ENCODE assay signal across 18 cellular contexts in the genomic region with DNA sequence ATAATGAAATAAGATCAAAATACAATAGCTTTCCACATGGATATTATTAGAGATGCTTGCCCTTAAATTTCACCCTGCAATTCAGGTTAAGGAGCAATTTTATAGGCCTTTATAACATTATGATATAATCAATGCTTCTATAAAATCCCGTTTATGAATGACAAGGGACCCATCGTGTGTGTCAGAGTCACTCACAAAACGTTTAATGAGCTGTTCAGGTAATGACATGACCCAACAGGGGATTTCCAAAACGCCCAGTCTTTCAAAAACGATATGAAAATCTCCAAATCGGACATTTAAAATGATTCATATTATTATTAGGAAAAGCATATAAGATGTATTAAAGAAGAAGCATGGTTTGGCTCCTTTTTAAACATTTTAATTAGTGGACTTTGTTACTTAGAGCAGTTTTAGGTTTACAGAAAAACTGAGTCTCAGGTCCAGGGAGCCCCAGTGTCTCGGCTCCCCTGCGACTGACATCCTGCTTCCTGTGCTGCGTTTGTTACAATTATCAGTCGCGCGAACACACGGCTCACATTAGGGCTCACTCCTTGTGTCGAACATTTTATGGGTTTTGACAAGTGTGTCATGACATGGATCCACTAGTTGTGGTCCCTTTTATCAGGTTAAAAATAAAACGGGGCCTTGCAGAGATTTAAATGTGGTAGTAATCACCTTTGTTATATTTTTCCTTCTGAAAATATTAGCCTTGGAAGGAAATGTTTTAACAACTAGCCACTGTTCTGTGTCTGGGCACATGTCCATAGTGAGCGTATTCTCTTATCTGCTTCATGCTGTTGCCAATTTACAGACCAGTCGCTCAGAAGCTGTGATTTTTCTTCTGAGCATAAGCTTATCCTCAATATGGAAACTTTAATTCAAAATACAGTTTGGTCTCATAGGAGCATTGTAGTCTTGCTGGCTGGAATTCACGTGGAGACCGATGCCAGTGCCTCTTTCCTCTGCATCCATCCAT.
"Had no signal": no experiment of that assay in that cellular context is flagged by ENCODE, and none has a peak within 500 bp of the region (broad histone marks: within the 10 kb centered on the region; RNA-seq: fewer than 3 reads in every experiment).

No MANE protein-coding gene starts in this region.

- H3K9me3 Mint-ChIP-seq: activated CD4-positive, alpha-beta T cell treated with anti-CD3 and anti-CD28 coated beads, Interleukin-2, amount 10 ng/mL, durations not matched to agents 7 days and 5 days; activated naive CD4-positive, alpha-beta T cell treated with anti-CD3 and anti-CD28 coated beads for 36 hours; activated T-helper 2 cell treated with anti-CD3 and anti-CD28 coated beads, Interferon-gamma antibody, Interleukin-2, Interleukin-4, amounts not matched to agents 10 μg/mL and 5 μg/mL and 100 μg/mL, durations not matched to agents 14 hours and 24 hours and 36 hours had no signal

- H3K27me3 ChIP-seq: ascending aorta, gastroesophageal sphincter, heart right ventricle, ovary had no signal

- H3K36me3 ChIP-seq: ascending aorta, gastroesophageal sphincter, heart right ventricle, ovary had no signal

- H3K4me3 ChIP-seq: ascending aorta, gastroesophageal sphincter, heart right ventricle, mucosa of descending colon, ovary, skin epidermis had no signal

- H3K27ac Mint-ChIP-seq: activated CD4-positive, alpha-beta T cell treated with anti-CD3 and anti-CD28 coated beads, Interleukin-2, amount 10 ng/mL, durations not matched to agents 7 days and 5 days; activated naive CD4-positive, alpha-beta T cell treated with anti-CD3 and anti-CD28 coated beads for 36 hours; activated naive CD8-positive, alpha-beta T cell treated with anti-CD3 and anti-CD28 coated beads, Interleukin-2, amount 50 U/mL, for 24 hours; activated T-helper 2 cell treated with anti-CD3 and anti-CD28 coated beads, Interferon-gamma antibody, Interleukin-2, Interleukin-4, amounts not matched to agents 10 μg/mL and 5 μg/mL and 100 μg/mL, durations not matched to agents 14 hours and 24 hours and 36 hours; naive thymus-derived CD4-positive, alpha-beta T cell had no signal

- H3K27ac ChIP-seq: ascending aorta, gastroesophageal sphincter, skin epidermis had no signal

- ATAC-seq: activated naive CD8-positive, alpha-beta T cell treated with anti-CD3 and anti-CD28 coated beads, Interleukin-2, amount 50 U/mL, for 24 hours; gastroesophageal sphincter; left colon; mucosa of descending colon; naive thymus-derived CD4-positive, alpha-beta T cell; stimulated activated naive CD8-positive, alpha-beta T cell treated with anti-CD3 and anti-CD28 coated beads, Interleukin-15, Interleukin-2, amounts not matched to agents 100 U/mL and 50 U/mL, for 24 hours had no signal

- H3K4me3 Mint-ChIP-seq: activated CD4-positive, alpha-beta T cell treated with anti-CD3 and anti-CD28 coated beads, Interleukin-2, amount 10 ng/mL, durations not matched to agents 7 days and 5 days; activated naive CD4-positive, alpha-beta T cell treated with anti-CD3 and anti-CD28 coated beads for 36 hours; activated naive CD8-positive, alpha-beta T cell treated with anti-CD3 and anti-CD28 coated beads, Interleukin-2, amount 50 U/mL, for 24 hours had no signal

- DNase-seq: activated CD4-positive, alpha-beta T cell treated with anti-CD3 and anti-CD28 coated beads, Interleukin-2, amount 10 ng/mL, durations not matched to agents 7 days and 5 days; activated CD8-positive, alpha-beta memory T cell treated with anti-CD3 and anti-CD28 coated beads for 24 hours; activated naive CD4-positive, alpha-beta T cell treated with anti-CD3 and anti-CD28 coated beads for 36 hours; activated naive CD8-positive, alpha-beta T cell treated with anti-CD3 and anti-CD28 coated beads, Interleukin-2, amount 50 U/mL, for 24 hours; left colon; naive thymus-derived CD4-positive, alpha-beta T cell; stimulated activated CD4-positive, alpha-beta T cell treated with anti-CD3 and anti-CD28 coated beads, Interleukin-4, amount 100 ng/mL, for 4 hours; stimulated activated CD8-positive, alpha-beta memory T cell treated with anti-CD3 and anti-CD28 coated beads, Interleukin-4, amount 100 ng/mL, for 48 hours; stimulated activated naive CD8-positive, alpha-beta T cell treated with anti-CD3 and anti-CD28 coated beads, Interleukin-15, Interleukin-2, amounts not matched to agents 100 U/mL and 50 U/mL, for 24 hours; trophoblast cell had no signal

- H3K4me1 Mint-ChIP-seq: activated CD4-positive, alpha-beta T cell treated with anti-CD3 and anti-CD28 coated beads, Interleukin-2, amount 10 ng/mL, durations not matched to agents 7 days and 5 days; activated naive CD8-positive, alpha-beta T cell treated with anti-CD3 and anti-CD28 coated beads, Interleukin-2, amount 50 U/mL, for 24 hours had no signal

- H3K9me3 ChIP-seq: ascending aorta, gastroesophageal sphincter, mucosa of descending colon, ovary had no signal

- FAIRE-seq: bronchial epithelial cell had no signal
